Comparison of ENCODE assay signal across 12 cellular contexts in the genomic region with DNA sequence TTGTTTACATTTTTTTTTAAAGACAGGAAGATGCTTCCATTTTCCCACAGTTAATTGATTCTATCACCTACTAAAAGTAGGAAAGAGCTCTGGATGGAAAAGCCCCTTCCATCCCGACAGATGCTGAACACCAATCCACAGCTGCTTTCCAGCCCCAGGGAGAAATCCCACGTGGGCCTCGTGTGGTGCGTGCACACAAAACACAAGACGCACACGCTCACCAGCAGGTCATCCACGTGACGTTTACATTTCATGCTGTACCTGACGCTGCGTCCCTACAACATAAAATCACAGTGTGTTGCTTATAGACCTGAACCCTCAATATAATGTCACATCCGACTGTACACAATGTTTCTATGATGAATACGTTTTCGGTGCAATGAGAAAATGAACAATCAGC. TPM values are rescaled to one million over a fixed set of nuclear protein-coding genes. Genes with fewer than 3 reads are reported as not detected.
"Had no signal": no experiment of that assay in that cellular context is flagged by ENCODE, and none has a peak within 500 bp of the region (broad histone marks: within the 10 kb centered on the region; RNA-seq: fewer than 3 reads in every experiment).

No MANE protein-coding gene starts in this region.

- H3K4me1 ChIP-seq: breast epithelium, prostate gland had no signal

- H3K9me3 ChIP-seq: breast epithelium, prostate gland, stomach, thoracic aorta, uterus had no signal

- H3K4me3 ChIP-seq: breast epithelium, prostate gland, stomach, thoracic aorta, uterus had no signal

- H3K36me3 Mint-ChIP-seq: activated naive CD8-positive, alpha-beta T cell treated with anti-CD3 and anti-CD28 coated beads, Interleukin-2, amount 10 ng/mL, durations not matched to agents 7 days and 5 days had no signal

- H3K4me3 Mint-ChIP-seq: activated naive CD8-positive, alpha-beta T cell treated with anti-CD3 and anti-CD28 coated beads, Interleukin-2, amount 10 ng/mL, durations not matched to agents 7 days and 5 days; activated T-helper 1 cell treated with anti-CD3 and anti-CD28 coated beads, Interleukin-12 subunit alpha, Interleukin-12 subunit beta, Interleukin-2, Interleukin-4 antibody, amounts not matched to agents 30 ng/mL and 10 ng/mL and 1 ng/mL, durations not matched to agents 14 hours and 24 hours and 36 hours; endodermal cell; nephron progenitor cell; T-helper 2 cell treated with Interferon-gamma antibody and Interleukin-4, amounts not matched to agents 5 μg/mL and 100 μg/mL, for 36 hours had no signal

- H3K36me3 ChIP-seq: breast epithelium, prostate gland, stomach, thoracic aorta, uterus had no signal

- H3K27ac ChIP-seq: prostate gland, thoracic aorta had no signal

- H3K27ac Mint-ChIP-seq: activated naive CD8-positive, alpha-beta T cell treated with anti-CD3 and anti-CD28 coated beads, Interleukin-2, amount 10 ng/mL, durations not matched to agents 7 days and 5 days; activated T-helper 1 cell treated with anti-CD3 and anti-CD28 coated beads, Interleukin-12 subunit alpha, Interleukin-12 subunit beta, Interleukin-2, Interleukin-4 antibody, amounts not matched to agents 30 ng/mL and 10 ng/mL and 1 ng/mL, durations not matched to agents 14 hours and 24 hours and 36 hours; endodermal cell; nephron progenitor cell; T-helper 2 cell treated with Interferon-gamma antibody and Interleukin-4, amounts not matched to agents 5 μg/mL and 100 μg/mL, for 36 hours had no signal

- H3K9me3 Mint-ChIP-seq: activated T-helper 1 cell treated with anti-CD3 and anti-CD28 coated beads, Interleukin-12 subunit alpha, Interleukin-12 subunit beta, Interleukin-2, Interleukin-4 antibody, amounts not matched to agents 30 ng/mL and 10 ng/mL and 1 ng/mL, durations not matched to agents 14 hours and 24 hours and 36 hours; T-helper 2 cell treated with Interferon-gamma antibody and Interleukin-4, amounts not matched to agents 5 μg/mL and 100 μg/mL, for 36 hours had no signal

- H3K27me3 ChIP-seq: breast epithelium, stomach, uterus had no signal

RNA-seq across cellular contexts. Expression of gene DACT2, which starts 50.2 kb away (rescaled TPM):
- total RNA-seq: activated CD8-positive, alpha-beta memory T cell treated with anti-CD3 and anti-CD28 coated beads for 36 hours; activated naive CD8-positive, alpha-beta T cell treated with anti-CD3 and anti-CD28 coated beads, Interleukin-2, amount 10 ng/mL, durations not matched to agents 7 days and 5 days; dermis microvascular lymphatic vessel endothelial cell had no signal
